In the genomic region with DNA sequence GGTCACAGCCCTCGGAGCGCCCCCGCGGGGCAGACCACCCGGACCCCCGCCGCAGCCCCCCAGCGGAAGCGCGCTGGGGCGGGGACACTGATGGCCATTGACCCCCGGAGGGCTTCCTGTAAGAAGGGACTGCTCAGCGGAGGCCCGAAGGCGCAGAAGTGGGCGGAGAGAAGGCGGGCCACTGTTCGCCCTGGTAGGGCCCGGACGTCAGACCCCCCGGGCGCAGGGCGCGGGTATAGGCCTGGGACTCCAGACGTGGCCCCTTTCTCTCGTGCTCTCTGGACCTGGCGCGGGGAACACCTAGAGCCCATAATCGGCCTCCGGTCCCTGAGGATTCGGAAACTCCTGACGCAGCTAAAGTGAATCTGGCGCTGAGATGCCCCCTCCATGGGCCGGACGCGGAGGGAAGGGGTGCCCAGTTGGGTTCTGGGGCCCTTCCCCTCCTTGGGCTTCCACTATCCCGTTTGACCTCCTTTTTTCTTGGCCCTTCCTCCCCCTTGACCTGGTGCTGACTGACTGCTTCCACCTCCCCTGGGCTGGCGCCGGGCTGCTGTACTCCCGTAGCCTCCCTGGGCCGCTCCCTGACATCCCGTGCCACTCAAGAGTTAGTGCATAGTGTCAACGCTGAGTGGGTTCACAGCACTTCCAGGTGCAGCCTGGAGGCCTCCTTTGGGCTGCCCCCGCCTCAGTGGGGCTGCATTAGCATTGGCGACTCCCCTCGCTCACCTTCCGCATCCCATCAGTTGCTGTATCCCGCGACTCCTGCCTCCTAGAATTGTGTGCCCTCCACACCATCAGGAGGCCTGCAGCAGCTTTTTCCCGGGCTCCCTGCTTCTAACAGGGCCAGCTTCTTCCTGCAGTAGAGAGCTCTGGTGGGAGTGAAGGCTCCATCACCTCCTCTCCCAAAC, we compare ENCODE assay signal across 8 cellular contexts. TPM values are rescaled to one million over a fixed set of nuclear protein-coding genes. Genes with fewer than 3 reads are reported as not detected.
DNase-seq lines count a peak whose midpoint lies in the region; ATAC-seq lines count a peak whose summit lies in the region.

No MANE protein-coding gene starts in this region.

- in situ Hi-C loops in ACHN (cut with HindIII; ENCODE audit: low pct_ligation_motif_present, low pct_unique_long_range_greater_than_20kb, low sequenced_read_pairs), result loop anchor here (25.0 kb wide), 1 partner anchor 289 kb away; no protein-coding TSS in a partner anchor

- H3K27ac Mint-ChIP-seq in activated naive CD8-positive, alpha-beta T cell, result peak overlapping the region; percentile 90

- ATAC-seq in GM18867 (IDR thresholded peaks at IDR 0.05; ENCODE audit: unreplicated experiment), result peak; percentile 31
- peak; percentile 33 for ATAC-seq in HG03103 (IDR thresholded peaks at IDR 0.05; ENCODE audit: low read depth, unreplicated experiment)
- ATAC-seq in left cardiac atrium, result peak; percentile 56 to 72

- intact Hi-C loops in left cardiac atrium (cut with DNase I), result no loop called here

- H3K36me3 Mint-ChIP-seq in activated naive CD8-positive, alpha-beta T cell, result no peaks in the 10 kb centered on the region

- H3K9me3 Mint-ChIP-seq in activated naive CD8-positive, alpha-beta T cell (ENCODE audit: low read depth), result no peaks in the 10 kb centered on the region

- H3K4me1 Mint-ChIP-seq in activated naive CD8-positive, alpha-beta T cell (ENCODE audit: low read depth), result peaks cover 28% of the 10 kb centered on the region

- H3K27me3 Mint-ChIP-seq in activated naive CD8-positive, alpha-beta T cell, result no peaks in the 10 kb centered on the region

- H3K4me3 Mint-ChIP-seq in activated naive CD8-positive, alpha-beta T cell, result peak overlapping the region; percentile 88

- DNase-seq in ACHN (peak; percentile 49), RKO (ENCODE audit: low spot score) (peak; percentile 68), left cardiac atrium (peak; percentile 74), retina (peak; percentile 73), ecto neural progenitor cell (ENCODE audit: low spot score) (no peak)

RNA-seq across cellular contexts. Expression of gene ABTB1, which starts 0.7 kb away (rescaled TPM):
- total RNA-seq in left cardiac atrium, result 10 to 100 TPM; 21.8 to 34.2 TPM

RNA-seq across cellular contexts. Expression of gene PODXL2, which starts 44.5 kb away (rescaled TPM):
- 1 to 10 TPM; 1.6 to 3.0 TPM for total RNA-seq in left cardiac atrium
